Comparison of ENCODE assay signal across 1 cellular context in genomic region chr19:44653343-44653742, GRCh38.
TF ChIP-seq lines count a peak whose summit lies in the region.

No MANE protein-coding gene starts in this region.

TF ChIP-seq in A549, 52 proteins besides CTCF, POLR2A, EP300 and RAD21 (continued from another document):
- TF ChIP-seq HMGXB4 (CRISPR knock-in tag; IDR thresholded peaks at IDR 0.05; ENCODE audit: borderline replicate concordance) (no peak), KDM5A (IDR thresholded peaks at IDR 0.05) (no peak), RARB (CRISPR knock-in tag; IDR thresholded peaks at IDR 0.05) (no peak), RNF2 (IDR thresholded peaks at IDR 0.05; ENCODE audit: borderline replicate concordance, low read depth) (no peak), ZNF302 (CRISPR knock-in tag; IDR thresholded peaks at IDR 0.05) (no peak), HDAC2 (IDR thresholded peaks at IDR 0.05) (no peak), SREBF2 (IDR thresholded peaks at IDR 0.05) (no peak), POLR2AphosphoS2 (conservative IDR thresholded peaks at IDR 0.05; ENCODE audit: low read length) (no peak), CHD4 (IDR thresholded peaks at IDR 0.05; ENCODE audit: borderline replicate concordance) (no peak), CBX2 (IDR thresholded peaks at IDR 0.05; ENCODE audit: borderline replicate concordance, low read depth) (no peak), TP53 (CRISPR knock-in tag; IDR thresholded peaks at IDR 0.05) (no peak), ZSCAN20 (CRISPR knock-in tag; IDR thresholded peaks at IDR 0.05) (no peak), CEBPB (IDR thresholded peaks at IDR 0.05) (no peak)
